7 cellular contexts compared by ENCODE assay signal in genomic region chr16:85303354-85303883, GRCh38.
A peak's percentile ranks its signal among the peaks of the same experiment; 100 is the strongest.
DNase-seq lines count a peak whose midpoint lies in the region; ATAC-seq and TF ChIP-seq lines count a peak whose summit lies in the region.

No MANE protein-coding gene starts in this region.

- H3K4me1 ChIP-seq in right atrium auricular region: peaks cover 0 to 53% of the 10 kb centered on the region in 2 donors

- H3K4me3 ChIP-seq in right atrium auricular region: no peak overlapping the region

- peak overlapping the region in 1 of 2 donors; percentile 25 for H3K27ac ChIP-seq in right atrium auricular region

- H3K36me3 Mint-ChIP-seq in activated naive CD4-positive, alpha-beta T cell treated with anti-CD3 and anti-CD28 coated beads, Interleukin-2, amount 10 ng/mL, durations not matched to agents 7 days and 5 days: peaks cover 2% of the 10 kb centered on the region

- POLR2A ChIA-PET in HEK293T (lab: Yijun Ruan, JAX): no interaction called here

- DNase-seq in HEK293T (ENCODE audit: extremely low spot score): peak; percentile 84
- peak; percentile 57 for DNase-seq in SK-N-DZ (ENCODE audit: low spot score)
- peak; percentile 87 for DNase-seq in activated naive CD4-positive, alpha-beta T cell treated with anti-CD3 and anti-CD28 coated beads, Interleukin-2, amount 10 ng/mL, durations not matched to agents 7 days and 5 days
- DNase-seq in right atrium auricular region (ENCODE audit: low spot score): no peak
- DNase-seq in stimulated activated CD4-positive, alpha-beta T cell treated with anti-CD3 and anti-CD28 coated beads, Interleukin-12 subunit alpha, Interleukin-12 subunit beta, amount 100 ng/mL, for 24 hours (ENCODE audit: low read depth in 2 of 2): peak; percentile 54 to 66
- DNase-seq in NCI-H1105 treated with DMSO at 0.1 percent for 48 hours (lab: John Stamatoyannopoulos, UW): no peak

- H3K4me3 Mint-ChIP-seq in activated naive CD4-positive, alpha-beta T cell treated with anti-CD3 and anti-CD28 coated beads, Interleukin-2, amount 10 ng/mL, durations not matched to agents 7 days and 5 days: peak overlapping the region; percentile 74

- peaks cover 51% of the 10 kb centered on the region for H3K4me1 Mint-ChIP-seq in activated naive CD4-positive, alpha-beta T cell treated with anti-CD3 and anti-CD28 coated beads, Interleukin-2, amount 10 ng/mL, durations not matched to agents 7 days and 5 days

- H3K27me3 ChIP-seq in right atrium auricular region: no peaks in the 10 kb centered on the region

- no peaks in the 10 kb centered on the region for H3K9me3 ChIP-seq in right atrium auricular region

- ATAC-seq in HG02938 (IDR thresholded peaks at IDR 0.05; ENCODE audit: unreplicated experiment): no peak

- H3K27me3 Mint-ChIP-seq in activated naive CD4-positive, alpha-beta T cell treated with anti-CD3 and anti-CD28 coated beads, Interleukin-2, amount 10 ng/mL, durations not matched to agents 7 days and 5 days: peaks cover 16% of the 10 kb centered on the region

- no peaks in the 10 kb centered on the region for H3K36me3 ChIP-seq in right atrium auricular region

- CTCF ChIA-PET in HEK293T (lab: Yijun Ruan, JAX): no interaction called here
- CTCF ChIA-PET in activated naive CD4-positive, alpha-beta T cell treated with anti-CD3 and anti-CD28 coated beads, Interleukin-2, amount 10 ng/mL, durations not matched to agents 7 days and 5 days (lab: Charles Lee): interaction anchor here (1.0 to 1.8 kb wide), 5 partner anchors 9 to 306 kb away, joined by 3 to 11 read pairs (median 5); no protein-coding TSS in a partner anchor

- H3K9me3 Mint-ChIP-seq in activated naive CD4-positive, alpha-beta T cell treated with anti-CD3 and anti-CD28 coated beads, Interleukin-2, amount 10 ng/mL, durations not matched to agents 7 days and 5 days: no peaks in the 10 kb centered on the region

- H3K27ac Mint-ChIP-seq in activated naive CD4-positive, alpha-beta T cell treated with anti-CD3 and anti-CD28 coated beads, Interleukin-2, amount 10 ng/mL, durations not matched to agents 7 days and 5 days: peak overlapping the region; percentile 71

- peak; percentile 92 to 97 for TF ChIP-seq CTCF in right atrium auricular region (IDR thresholded peaks at IDR 0.05)

TF ChIP-seq in HEK293T, 16 proteins besides CTCF, POLR2A, EP300 and RAD21:
- TF ChIP-seq SP1 (IDR thresholded peaks at IDR 0.05): no peak
- no peak for TF ChIP-seq PKNOX1 (IDR thresholded peaks at IDR 0.05)
- no peak for TF ChIP-seq SUZ12 (IDR thresholded peaks at IDR 0.05)
- no peak for TF ChIP-seq LEF1 (IDR thresholded peaks at IDR 0.05; ENCODE audit: borderline replicate concordance)
- TF ChIP-seq FOXA1 (IDR thresholded peaks at IDR 0.05): no peak
- no peak for TF ChIP-seq ZNF384 (IDR thresholded peaks at IDR 0.05)
- TF ChIP-seq HDGF (IDR thresholded peaks at IDR 0.05; ENCODE audit: borderline replicate concordance): no peak

Comparison
In these comparisons a context has a peak if more than half of its experiments do, and no peak if none do; other contexts are left out.
1. DNase-seq: peak in HEK293T (single experiment), SK-N-DZ (single experiment), activated naive CD4-positive, alpha-beta T cell treated with anti-CD3 and anti-CD28 coated beads, Interleukin-2, amount 10 ng/mL, durations not matched to agents 7 days and 5 days (single experiment) and stimulated activated CD4-positive, alpha-beta T cell treated with anti-CD3 and anti-CD28 coated beads, Interleukin-12 subunit alpha, Interleukin-12 subunit beta, amount 100 ng/mL, for 24 hours (2 of 2); none in right atrium auricular region (single experiment) and NCI-H1105 treated with DMSO at 0.1 percent for 48 hours (single experiment).